10 cellular contexts compared by ENCODE assay signal in the genomic region with DNA sequence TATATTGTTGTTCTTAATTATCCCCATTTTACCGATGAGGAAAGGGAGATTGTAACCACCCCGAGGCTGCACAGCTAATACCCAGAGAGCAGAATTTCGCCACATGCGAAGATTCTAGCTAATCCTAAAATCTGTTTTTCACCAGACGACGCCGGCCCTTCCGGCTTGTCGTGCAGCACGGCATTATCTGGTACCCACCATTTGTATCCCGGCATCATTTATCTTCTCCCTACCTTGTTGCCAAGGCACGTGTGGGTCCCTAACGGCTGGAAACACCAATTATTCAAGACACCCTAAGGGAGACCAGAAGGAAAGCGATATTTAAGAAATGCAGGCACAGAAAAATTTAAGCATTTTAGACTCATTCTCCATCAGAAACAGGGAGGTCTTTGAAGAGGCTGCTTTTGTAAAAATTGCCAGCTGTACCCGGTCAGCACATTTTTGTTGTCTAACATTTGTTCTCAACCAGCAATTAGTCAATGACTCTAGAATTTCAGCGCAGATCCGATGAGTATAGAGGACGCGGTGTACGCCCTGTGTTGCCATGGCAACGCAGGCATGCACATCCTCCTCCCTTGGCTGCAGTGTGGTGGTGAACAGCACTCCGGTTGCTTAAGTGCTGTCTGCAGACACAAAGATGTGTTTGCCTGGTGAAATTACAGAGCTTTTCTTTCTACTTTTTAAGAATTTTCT.
A peak's percentile ranks its signal among the peaks of the same experiment; 100 is the strongest.
DNase-seq lines count a peak whose midpoint lies in the region; ATAC-seq and TF ChIP-seq lines count a peak whose summit lies in the region.
"Had no signal": no experiment of that assay in that cellular context is flagged by ENCODE, and none has a peak within 500 bp of the region (broad histone marks: within the 10 kb centered on the region; RNA-seq: fewer than 3 reads in every experiment).

No MANE protein-coding gene starts in this region.

- H3K9me3 ChIP-seq in adipocyte (ENCODE audit: control insufficient read depth, low read length): no peaks in the 10 kb centered on the region
- H3K9me3 ChIP-seq: Peyer's patch had no signal

- no peaks in the 10 kb centered on the region for H3K27me3 ChIP-seq in adipocyte (replicated peaks; ENCODE audit: control insufficient read depth, insufficient read depth, low read length)
- H3K27me3 ChIP-seq: Peyer's patch had no signal

- no peaks in the 10 kb centered on the region for H3K36me3 ChIP-seq in adipocyte (ENCODE audit: control insufficient read depth, insufficient read depth, low read length, severe bottlenecking)
- H3K36me3 ChIP-seq: Peyer's patch had no signal

- peak overlapping the region; percentile 72 for H3K4me3 ChIP-seq in adipocyte (ENCODE audit: low read length)
- H3K4me3 ChIP-seq: Peyer's patch had no signal

- peak; percentile 91 for DNase-seq in Right ventricle myocardium inferior (ENCODE audit: missing footprints)
- no peak for DNase-seq in cardiac septum (ENCODE audit: low spot score)
- peak; percentile 98 for DNase-seq in adipocyte (ENCODE audit: low read depth)
- DNase-seq in head of caudate nucleus: peak; percentile 78 to 97 (median 90)
- no peak for DNase-seq in progenitor cell of endocrine pancreas (ENCODE audit: low spot score, unreplicated experiment)
- DNase-seq in stimulated activated naive B cell treated with anti-CD40 and anti-IgM and Interleukin-4, amounts not matched to agents 10 μg/mL and 1 μg/mL and 100 μg/mL, for 72 hours: no peak

- H3K4me1 Mint-ChIP-seq in progenitor cell of endocrine pancreas (ENCODE audit: low read depth): peaks cover 12% of the 10 kb centered on the region
- no peaks in the 10 kb centered on the region for H3K4me1 Mint-ChIP-seq in stimulated activated naive B cell treated with anti-CD40 and anti-IgM and Interleukin-4, amounts not matched to agents 10 μg/mL and 1 μg/mL and 100 μg/mL, for 72 hours

- H3K4me3 Mint-ChIP-seq in progenitor cell of endocrine pancreas (ENCODE audit: low read depth): no peak overlapping the region
- peak overlapping the region in 1 of 2 donors; percentile 3 for H3K4me3 Mint-ChIP-seq in stimulated activated naive B cell treated with anti-CD40 and anti-IgM and Interleukin-4, amounts not matched to agents 10 μg/mL and 1 μg/mL and 100 μg/mL, for 72 hours
- H3K4me3 Mint-ChIP-seq: CD8-positive, alpha-beta memory T cell had no signal

- peak overlapping the region; percentile 29 for H3K27ac Mint-ChIP-seq in progenitor cell of endocrine pancreas
- H3K27ac Mint-ChIP-seq in stimulated activated naive B cell treated with anti-CD40 and anti-IgM and Interleukin-4, amounts not matched to agents 10 μg/mL and 1 μg/mL and 100 μg/mL, for 72 hours: no peak overlapping the region

- H3K9ac ChIP-seq in adipocyte (ENCODE audit: low read length): peak overlapping the region; percentile 78

- peak; percentile 91 for ATAC-seq in Right ventricle myocardium inferior
- ATAC-seq in GM18909 (IDR thresholded peaks at IDR 0.05; ENCODE audit: poor library complexity, unreplicated experiment): no peak
- ATAC-seq in stimulated activated naive B cell treated with anti-CD40 and anti-IgM and Interleukin-4, amounts not matched to agents 10 μg/mL and 1 μg/mL and 100 μg/mL, for 72 hours (replicated peaks): no peak
- ATAC-seq in GM19455 (IDR thresholded peaks at IDR 0.05; ENCODE audit: unreplicated experiment): no peak

- peaks cover 9% of the 10 kb centered on the region for H3K36me3 Mint-ChIP-seq in progenitor cell of endocrine pancreas (ENCODE audit: insufficient read depth)
- peaks cover 2 to 4% of the 10 kb centered on the region in 2 donors for H3K36me3 Mint-ChIP-seq in stimulated activated naive B cell treated with anti-CD40 and anti-IgM and Interleukin-4, amounts not matched to agents 10 μg/mL and 1 μg/mL and 100 μg/mL, for 72 hours
- H3K36me3 Mint-ChIP-seq: CD8-positive, alpha-beta memory T cell had no signal

- TF ChIP-seq CTCF in progenitor cell of endocrine pancreas (IDR thresholded peaks at IDR 0.05; ENCODE audit: unreplicated experiment): no peak

- no peaks in the 10 kb centered on the region for H3K27me3 Mint-ChIP-seq in progenitor cell of endocrine pancreas
- H3K27me3 Mint-ChIP-seq in stimulated activated naive B cell treated with anti-CD40 and anti-IgM and Interleukin-4, amounts not matched to agents 10 μg/mL and 1 μg/mL and 100 μg/mL, for 72 hours: peaks cover 18 to 28% of the 10 kb centered on the region in 2 donors

- intact Hi-C loops in Right ventricle myocardium inferior (cut with DNase I) (no loop called here), cardiac septum (cut with DNase I) (no loop called here), head of caudate nucleus (cut with DNase I) (no loop called here)

- peaks cover 42% of the 10 kb centered on the region for H3K4me1 ChIP-seq in adipocyte (ENCODE audit: control insufficient read depth, insufficient read depth, low read length)
- H3K4me1 ChIP-seq: Peyer's patch had no signal

- peaks cover 3% of the 10 kb centered on the region for H3K9me3 Mint-ChIP-seq in progenitor cell of endocrine pancreas (ENCODE audit: low read depth)
- H3K9me3 Mint-ChIP-seq in stimulated activated naive B cell treated with anti-CD40 and anti-IgM and Interleukin-4, amounts not matched to agents 10 μg/mL and 1 μg/mL and 100 μg/mL, for 72 hours: peaks cover 4 to 12% of the 10 kb centered on the region in 2 donors

Comparison
In these comparisons a context has a peak if more than half of its experiments do, and no peak if none do; other contexts are left out.
1. DNase-seq: peak in Right ventricle myocardium inferior (single experiment), adipocyte (single experiment) and head of caudate nucleus (42 of 42); none in cardiac septum (single experiment), progenitor cell of endocrine pancreas (single experiment) and stimulated activated naive B cell treated with anti-CD40 and anti-IgM and Interleukin-4, amounts not matched to agents 10 μg/mL and 1 μg/mL and 100 μg/mL, for 72 hours (single experiment).